8 cellular contexts compared by ENCODE assay signal in the genomic region with DNA sequence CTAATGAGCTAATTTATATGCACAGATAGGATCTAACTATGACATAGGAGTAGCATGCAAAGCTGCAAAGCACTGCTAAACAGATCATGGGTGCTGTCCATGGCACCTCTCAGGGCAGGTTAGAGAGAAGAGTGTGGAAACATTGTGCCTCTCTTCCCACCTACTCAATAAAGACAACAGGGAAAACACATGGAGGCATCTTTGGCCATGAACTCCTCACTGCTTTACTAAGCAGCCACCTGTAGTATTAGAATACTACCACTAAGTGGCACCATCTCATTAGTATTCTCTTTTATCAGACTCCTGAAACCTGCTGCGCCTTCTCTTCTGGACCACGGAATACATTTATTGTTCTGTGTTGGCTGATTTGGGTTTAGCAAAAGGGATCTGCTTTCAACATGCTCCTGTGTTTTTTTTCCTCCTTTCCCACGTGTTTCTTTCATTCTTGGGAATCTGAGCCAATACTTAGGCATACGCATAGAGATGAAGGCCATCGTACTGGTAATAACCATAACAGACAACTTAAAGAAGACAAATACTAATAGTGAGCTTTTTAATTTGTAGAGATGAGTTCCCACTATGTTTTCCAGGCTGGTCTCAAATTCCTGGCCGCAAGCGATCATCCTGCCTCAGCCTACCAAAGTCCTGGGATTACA. TPM values are rescaled to one million over a fixed set of nuclear protein-coding genes. Genes with fewer than 3 reads are reported as not detected.
A peak's percentile ranks its signal among the peaks of the same experiment; 100 is the strongest.
DNase-seq lines count a peak whose midpoint lies in the region; FAIRE-seq and TF ChIP-seq lines count a peak whose summit lies in the region.

No MANE protein-coding gene starts in this region.

- no peak overlapping the region for H4K91ac ChIP-seq in H1 (replicated peaks; ENCODE audit: insufficient read length, low read length)

- H2AK5ac ChIP-seq in H1 (ENCODE audit: low read depth, low read length): no peak overlapping the region

- H3K36me3 ChIP-seq in Loucy (ENCODE audit: insufficient read depth, low read length) (no peaks in the 10 kb centered on the region), H1 (ENCODE audit: control insufficient read depth in 2 of 4, insufficient read depth in 4 of 4, low read length in 3 of 4) (no peaks in the 10 kb centered on the region)

- peak; percentile 96 to 97 for TF ChIP-seq RAD21 in H1 (IDR thresholded peaks at IDR 0.05 in 1 of 2, conservative IDR thresholded peaks at IDR 0.05 in 1 of 2; ENCODE audit: low read depth in 2 of 2, low read length in 2 of 2)

- no peak for TF ChIP-seq EP300 in H1 (IDR thresholded peaks at IDR 0.05; ENCODE audit: borderline replicate concordance in 1 of 2, low read depth in 2 of 2, low read length in 2 of 2)

- 56% methylated on average over 7 of the region's 7 CpGs; no CpG with 5 or more reads in 1 of the 2 experiments for WGBS in H1 (ENCODE audit: extremely low coverage in 1 of 2, insufficient coverage in 1 of 2, insufficient read length in 1 of 2, insufficient replicate concordance in 2 of 2, low coverage in 1 of 2, low lambda C conversion rate in 2 of 2, missing lambda C conversion rate in 1 of 2), 2 experiments

- H3K4me3 Mint-ChIP-seq in mesothelial cell of epicardium: no peak overlapping the region

- H3K9me3 Mint-ChIP-seq in mesothelial cell of epicardium: no peaks in the 10 kb centered on the region

- H4K8ac ChIP-seq in H1 (ENCODE audit: extremely low read depth, insufficient read depth, low read length): no peak overlapping the region

- H2BK5ac ChIP-seq in H1 (ENCODE audit: low read depth, low read length): no peak overlapping the region

- H4K20me1 ChIP-seq in Loucy (ENCODE audit: insufficient read depth, low read length, poor library complexity, severe bottlenecking) (no peaks in the 10 kb centered on the region), H1 (replicated peaks in 1 of 2; ENCODE audit: control insufficient read depth in 1 of 2, insufficient read depth in 2 of 2, low read length in 2 of 2) (no peaks in the 10 kb centered on the region)

- no peaks in the 10 kb centered on the region for H3F3A ChIP-seq in Loucy (ENCODE audit: low read depth)

- H2BK20ac ChIP-seq in H1 (ENCODE audit: low read length): no peak overlapping the region

- H3K9ac ChIP-seq in Loucy (ENCODE audit: low read depth, low read length, poor library complexity, severe bottlenecking): no peak overlapping the region
- no peak overlapping the region for H3K9ac ChIP-seq in H1 (replicated peaks in 1 of 4; ENCODE audit: extremely low read depth in 1 of 4, low read depth in 3 of 4, low read length in 3 of 4)

- no peak overlapping the region for H3K4me3 ChIP-seq in GM12865 (ENCODE audit: low read depth, low read length)
- no peak overlapping the region for H3K4me3 ChIP-seq in Loucy (ENCODE audit: low read length, poor library complexity, severe bottlenecking)
- H3K4me3 ChIP-seq in H1 (ENCODE audit: extremely low read depth in 1 of 4, insufficient read depth in 2 of 4, low read depth in 3 of 4, low read length in 4 of 4): no peak overlapping the region

- H3K56ac ChIP-seq in H1 (replicated peaks; ENCODE audit: insufficient read length, low read depth, low read length): no peak overlapping the region

- H3K36me3 Mint-ChIP-seq in mesothelial cell of epicardium: no peaks in the 10 kb centered on the region

- no peak for TF ChIP-seq POLR2A in H1 (IDR thresholded peaks at IDR 0.05; ENCODE audit: control extremely low read depth in 1 of 2, low read depth in 2 of 2, low read length in 2 of 2)

- H3K79me2 ChIP-seq in Loucy (ENCODE audit: insufficient read depth, low read length) (no peaks in the 10 kb centered on the region), H1 (ENCODE audit: control insufficient read depth in 1 of 2, insufficient read depth in 2 of 2, low read length in 2 of 2) (no peaks in the 10 kb centered on the region)

- no peaks in the 10 kb centered on the region for H3K27me3 Mint-ChIP-seq in mesothelial cell of epicardium (ENCODE audit: low read depth)

- CTCF ChIA-PET in HEK293T (lab: Yijun Ruan, JAX) (interaction anchor here (0.6 to 1.5 kb wide), 6 partner anchors 29 to 635 kb away, joined by 3 to 5 read pairs (median 4); no protein-coding TSS in a partner anchor), H1 (lab: Charles Lee; ENCODE audit: partially characterized antibody) (interaction anchor here (0.7 to 9.6 kb wide), 50 partner anchors 9 to 850 kb away, joined by 3 to 158 read pairs (median 4); a partner anchor contains a TSS)

- H4K5ac ChIP-seq in H1 (ENCODE audit: insufficient read length, low read depth, low read length): no peak overlapping the region

- FAIRE-seq in H1 (lab: Jason Lieb, UNC): peak; percentile 91

- no peak overlapping the region for H3K27ac Mint-ChIP-seq in mesothelial cell of epicardium

- H2BK12ac ChIP-seq in H1 (ENCODE audit: low read depth, low read length): no peak overlapping the region

- H3K9me3 ChIP-seq in Loucy (ENCODE audit: insufficient read depth, low read depth, low read length) (no peaks in the 10 kb centered on the region), H1 (ENCODE audit: insufficient read depth in 2 of 2, low read depth in 1 of 2, low read length in 1 of 2) (no peaks in the 10 kb centered on the region)

- H3K4me1 ChIP-seq in Loucy (ENCODE audit: insufficient read depth, low read length, poor library complexity, severe bottlenecking) (no peaks in the 10 kb centered on the region), H1 (replicated peaks in 1 of 4; ENCODE audit: control insufficient read depth in 3 of 4, insufficient read depth in 4 of 4, low read length in 3 of 4) (peaks cover 0 to 2% (median 0%) of the 10 kb centered on the region in 4 experiments; a peak in 1 of 7 replicates)

- H2AFZ ChIP-seq in Loucy (ENCODE audit: low read length): no peak overlapping the region
- H2AFZ ChIP-seq in H1 (ENCODE audit: low read length): no peak overlapping the region

- POLR2A ChIA-PET in HEK293T (lab: Yijun Ruan, JAX): no interaction called here
- POLR2A ChIA-PET in H1 (lab: Charles Lee; ENCODE audit: partially characterized antibody): interaction anchor here (0.5 to 1.2 kb wide), 3 partner anchors 9 to 479 kb away, joined by 3 read pairs; a partner anchor contains a TSS

- no peaks in the 10 kb centered on the region for H3K23me2 ChIP-seq in H1 (ENCODE audit: low read depth, low read length)

- DNase-seq in A172 (ENCODE audit: low spot score) (peak; percentile 60), GM12865 (ENCODE audit: low read depth) (peak; percentile 60), HEK293T (ENCODE audit: extremely low spot score) (peak; percentile 65), RKO (ENCODE audit: low spot score) (peak; percentile 76), H1 (ENCODE audit: low read depth in 1 of 2, low spot score in 2 of 2) (no peak), mesothelial cell of epicardium (ENCODE audit: low spot score in 2 of 2, unreplicated experiment in 2 of 2) (no peak), T1000 (lab: John Stamatoyannopoulos, UW) (no peak)

- no peak overlapping the region for H3K4ac ChIP-seq in H1 (replicated peaks; ENCODE audit: insufficient read length, low read depth, low read length)

- H3K4me1 Mint-ChIP-seq in mesothelial cell of epicardium: peaks cover 28% of the 10 kb centered on the region

- no peak overlapping the region for H3K18ac ChIP-seq in H1 (ENCODE audit: extremely low read depth, low read length)

- peaks cover 39% of the 10 kb centered on the region for H3K27me3 ChIP-seq in Loucy (ENCODE audit: insufficient read depth, low read length, poor library complexity, severe bottlenecking)
- peaks cover 0 to 1% (median 0%) of the 10 kb centered on the region in 4 experiments; a peak in 1 of 7 replicates for H3K27me3 ChIP-seq in H1 (replicated peaks in 1 of 4; ENCODE audit: control insufficient read depth in 3 of 4, extremely low read depth in 1 of 4, insufficient read depth in 3 of 4, low read length in 3 of 4)

- no peak overlapping the region for H3K14ac ChIP-seq in H1 (ENCODE audit: insufficient read length)

- H2BK15ac ChIP-seq in H1 (ENCODE audit: low read length): no peak overlapping the region

- H3K27ac ChIP-seq in H1 (ENCODE audit: low read depth, low read length): no peak overlapping the region

- no peak overlapping the region for H3K4me2 ChIP-seq in Loucy (ENCODE audit: low read depth, low read length, poor library complexity, severe bottlenecking)
- no peak overlapping the region for H3K4me2 ChIP-seq in H1 (ENCODE audit: insufficient read depth in 1 of 2, low read depth in 2 of 2, low read length in 2 of 2)

- H3K23ac ChIP-seq in H1 (ENCODE audit: insufficient read length): no peak overlapping the region

- peak; percentile 70 for TF ChIP-seq CTCF in GM12865 (IDR thresholded peaks at IDR 0.05; ENCODE audit: insufficient read depth, low read depth, low read length, missing control alignments)
- TF ChIP-seq CTCF in Loucy (conservative IDR thresholded peaks at IDR 0.05; ENCODE audit: low read length): peak; percentile 82
- TF ChIP-seq CTCF in H1 (IDR thresholded peaks at IDR 0.05; ENCODE audit: control extremely low read depth in 1 of 3, insufficient read depth in 1 of 3, low read depth in 1 of 3, low read length in 3 of 3): peak in 2 of 3 experiments; percentile 73 to 82; a peak in 3 of 4 replicates
- peak; percentile 80 for TF ChIP-seq CTCF in mesothelial cell of epicardium (IDR thresholded peaks at IDR 0.05; ENCODE audit: unreplicated experiment)

- H3K9me2 ChIP-seq in Loucy (replicated peaks; ENCODE audit: low read depth, low read length): no peaks in the 10 kb centered on the region

- no peak overlapping the region for H2BK120ac ChIP-seq in H1 (replicated peaks; ENCODE audit: low read depth, low read length)

- H3K79me1 ChIP-seq in H1 (ENCODE audit: low read depth, low read length): no peaks in the 10 kb centered on the region

TF ChIP-seq in HEK293T, 16 proteins besides CTCF, POLR2A, EP300 and RAD21 (continues in another document):
- TF ChIP-seq SP1 (IDR thresholded peaks at IDR 0.05) (no peak), CTBP1 (IDR thresholded peaks at IDR 0.05; ENCODE audit: borderline replicate concordance) (no peak), LEF1 (IDR thresholded peaks at IDR 0.05; ENCODE audit: borderline replicate concordance) (no peak), ARNT (IDR thresholded peaks at IDR 0.05) (no peak)

TF ChIP-seq in H1, 55 proteins besides CTCF, POLR2A, EP300 and RAD21 (continues in another document):
- TF ChIP-seq CREB1 (IDR thresholded peaks at IDR 0.05): no peak
- TF ChIP-seq POLR2AphosphoS5 (IDR thresholded peaks at IDR 0.05; ENCODE audit: low read depth, low read length): no peak
- no peak for TF ChIP-seq KDM4A (IDR thresholded peaks at IDR 0.05; ENCODE audit: low read depth, low read length, severe bottlenecking)

RNA-seq across cellular contexts. Expression of a gene that starts 9.4 kb away (rescaled TPM):
- 95.8 and 113 TPM in 2 replicates for total RNA-seq in A172 (2014; rRNA removed; shearing (Covaris generic))
- 86.0 and 89.3 TPM in 2 replicates for total RNA-seq in H1 (2021; fragmentation: NEBNext Ultra II Directional; extraction: Animal tissue kit (Norgen Biotek cat#: 25700))
- 96.8 and 129 TPM in 2 replicates for polyA plus RNA-seq in H1 (2011; rRNA removed)
- polyA plus RNA-seq in H1 (2011; cell fraction: cytosol; rRNA removed): 134 TPM
- 74.7 TPM for polyA plus RNA-seq in H1 (2011; cell fraction: nucleus; rRNA removed)
- polyA plus RNA-seq in H1 (2012, experiment 1 of 2): 79.5 to 106 TPM (median 103 TPM) in 4 replicates
- polyA plus RNA-seq in H1 (2012, experiment 2 of 2): 19.2 TPM
- 59.3 TPM for polyA plus RNA-seq in H1 (2013, experiment 1 of 2)
- 63.1 TPM for polyA plus RNA-seq in H1 (2013, experiment 2 of 2)
- polyA minus RNA-seq in H1 (2011; rRNA and poly(A)+ RNA removed): 45.1 and 57.3 TPM in 2 replicates
- 18.3 TPM for polyA minus RNA-seq in H1 (2011; cell fraction: cytosol; rRNA and poly(A)+ RNA removed)
- polyA minus RNA-seq in H1 (2011; cell fraction: nucleus; rRNA and poly(A)+ RNA removed): 62.5 TPM
- 102 to 111 TPM (median 103 TPM) in 3 replicates for total RNA-seq in mesothelial cell of epicardium

Comparison
In these comparisons a context has a peak if more than half of its experiments do, and no peak if none do; other contexts are left out.
1. DNase-seq: peak in A172 (single experiment), GM12865 (single experiment), HEK293T (single experiment) and RKO (single experiment); none in H1 (0 of 2), mesothelial cell of epicardium (0 of 2) and T1000 (single experiment).
2. Peak in every context shown above with its lines, with median percentiles within 50 percentile points of each other: CTCF ChIP-seq.